In genomic region chr20:9154464-9155024, GRCh38 we compare ENCODE assay signal across 34 cellular contexts.
"Had no signal": no experiment of that assay in that cellular context is flagged by ENCODE, and none has a peak within 500 bp of the region (broad histone marks: within the 10 kb centered on the region; RNA-seq: fewer than 3 reads in every experiment).

No MANE protein-coding gene starts in this region.

- H3K4me3 ChIP-seq: adrenal gland, ascending aorta, body of pancreas, breast epithelium, cardiac muscle cell had no signal

- DNase-seq: activated effector memory CD4-positive, alpha-beta T cell treated with anti-CD3 and anti-CD28 coated beads, Interleukin-2, amount 50 U/mL, for 16 hours; activated effector memory CD4-positive, alpha-beta T cell treated with Interleukin-2 at 50 U/mL for 16 hours; activated gamma-delta T cell; activated gamma-delta T cell treated with Interleukin-2 at 50 U/mL for 16 hours; activated naive CD4-positive, alpha-beta T cell; activated naive CD4-positive, alpha-beta T cell treated with anti-CD3 and anti-CD28 coated beads for 36 hours; activated naive CD4-positive, alpha-beta T cell treated with anti-CD3 and anti-CD28 coated beads, Interleukin-2, amount 10 ng/mL, durations not matched to agents 7 days and 5 days; activated naive CD4-positive, alpha-beta T cell treated with anti-CD3 and anti-CD28 coated beads, Interleukin-2, amount 50 U/mL, for 16 hours; activated naive CD4-positive, alpha-beta T cell treated with Interleukin-2 at 50 U/mL for 16 hours; activated naive CD8-positive, alpha-beta T cell treated with anti-CD3 and anti-CD28 coated beads for 36 hours; activated naive CD8-positive, alpha-beta T cell treated with anti-CD3 and anti-CD28 coated beads, Interleukin-2, amount 10 ng/mL, durations not matched to agents 7 days and 5 days; activated naive CD8-positive, alpha-beta T cell treated with anti-CD3 and anti-CD28 coated beads, Interleukin-2, amount 50 U/mL, for 24 hours; activated T-cell treated with anti-CD3 and anti-CD28 coated beads, Interleukin-2, amount 50 U/mL, for 1 hour; activated T-cell treated with anti-CD3 and anti-CD28 coated beads, Interleukin-2, amount 50 U/mL, for 24 hours; activated T-cell treated with anti-CD3 and anti-CD28 coated beads, Interleukin-2, amount 50 U/mL, for 4 hours; activated T-cell treated with anti-CD3 and anti-CD28 coated beads, Interleukin-2, amount 50 U/mL, for 48 hours; activated T-cell treated with anti-CD3 and anti-CD28 coated beads, Interleukin-2, amount 50 U/mL, for 72 hours; adrenal gland; amniotic stem cell; amygdala; anterior cingulate cortex; aorta; body of pancreas; brain microvascular endothelial cell; caudate nucleus; central memory CD4-positive, alpha-beta T cell; cerebellar nuclear complex had no signal

- H3K27me3 ChIP-seq: adrenal gland, ascending aorta, body of pancreas, brain microvascular endothelial cell, breast epithelium, cardiac muscle cell had no signal

- H3K9me3 ChIP-seq: adrenal gland, ascending aorta had no signal

- H3K36me3 ChIP-seq: adrenal gland, ascending aorta, brain microvascular endothelial cell, breast epithelium, cardiac muscle cell had no signal

- FAIRE-seq: astrocyte, bronchial epithelial cell had no signal

- ATAC-seq: activated naive CD4-positive, alpha-beta T cell treated with anti-CD3 and anti-CD28 coated beads, Interleukin-2, amount 50 U/mL, for 72 hours; activated naive CD8-positive, alpha-beta T cell treated with anti-CD3 and anti-CD28 coated beads, Interleukin-2, amount 50 U/mL, for 24 hours; activated T-cell treated with anti-CD3 and anti-CD28 coated beads, Interleukin-2, amount 50 U/mL, for 4 hours; activated T-cell treated with anti-CD3 and anti-CD28 coated beads, Interleukin-2, amount 50 U/mL, for 72 hours; activated T-helper 17 cell treated with anti-CD3 and anti-CD28 coated beads, Interleukin-2, amount 50 U/mL, for 72 hours; body of pancreas had no signal

- H3K4me1 ChIP-seq: adrenal gland, ascending aorta, body of pancreas, breast epithelium had no signal

- H3K27ac ChIP-seq: adrenal gland, ascending aorta, body of pancreas, brain microvascular endothelial cell, breast epithelium, cardiac muscle cell had no signal
